20 cellular contexts compared by ENCODE assay signal in genomic region chr1:245751111-245751510, GRCh38.
DNase-seq lines count a peak whose midpoint lies in the region; ATAC-seq and TF ChIP-seq lines count a peak whose summit lies in the region.
"Had no signal": no experiment of that assay in that cellular context is flagged by ENCODE, and none has a peak within 500 bp of the region (broad histone marks: within the 10 kb centered on the region; RNA-seq: fewer than 3 reads in every experiment).

No MANE protein-coding gene starts in this region.

- peak overlapping the region; percentile 26 for H3K9ac ChIP-seq in adipocyte (ENCODE audit: low read length)

- H3K36me3 Mint-ChIP-seq in osteocyte (ENCODE audit: unreplicated experiment) (peaks cover 27% of the 10 kb centered on the region), T-helper 17 cell (ENCODE audit: low read depth) (peaks cover 10% of the 10 kb centered on the region)

- H3K27me3 ChIP-seq in BJ (ENCODE audit: control insufficient read depth, insufficient read depth, low read length) (no peaks in the 10 kb centered on the region), adipocyte (replicated peaks; ENCODE audit: control insufficient read depth, insufficient read depth, low read length) (no peaks in the 10 kb centered on the region)
- H3K27me3 ChIP-seq: foreskin keratinocyte had no signal

- no peak for TF ChIP-seq CTCF in BJ (IDR thresholded peaks at IDR 0.05; ENCODE audit: insufficient read depth, low read depth, low read length)
- no peak for TF ChIP-seq CTCF in osteocyte (IDR thresholded peaks at IDR 0.05)

- H3K27me3 Mint-ChIP-seq in osteocyte (ENCODE audit: unreplicated experiment) (no peaks in the 10 kb centered on the region), T-helper 17 cell (no peaks in the 10 kb centered on the region)
- H3K27me3 Mint-ChIP-seq: activated CD4-positive, alpha-beta T cell treated with anti-CD3 and anti-CD28 coated beads for 36 hours; B cell had no signal

- peak overlapping the region; percentile 83 for H3K27ac Mint-ChIP-seq in osteocyte (ENCODE audit: unreplicated experiment)
- no peak overlapping the region for H3K27ac Mint-ChIP-seq in T-helper 17 cell
- H3K27ac Mint-ChIP-seq: activated CD4-positive, alpha-beta T cell treated with anti-CD3 and anti-CD28 coated beads for 36 hours; B cell; endodermal cell had no signal

- peaks cover 20% of the 10 kb centered on the region for H3K4me1 Mint-ChIP-seq in osteocyte (ENCODE audit: unreplicated experiment)
- no peaks in the 10 kb centered on the region for H3K4me1 Mint-ChIP-seq in T-helper 17 cell
- H3K4me1 Mint-ChIP-seq: activated CD4-positive, alpha-beta T cell treated with anti-CD3 and anti-CD28 coated beads for 36 hours had no signal

- H3K4me3 ChIP-seq in BJ (ENCODE audit: low read depth, low read length) (no peak overlapping the region), adipocyte (ENCODE audit: low read length) (no peak overlapping the region)
- H3K4me3 ChIP-seq: thoracic aorta had no signal

- DNase-seq in BJ (ENCODE audit: low read depth), result peak; percentile 56
- peak; percentile 60 for DNase-seq in adipocyte (ENCODE audit: low read depth)
- peak; percentile 87 for DNase-seq in fibroblast of peridontal ligament (ENCODE audit: extremely low read depth)
- DNase-seq in osteocyte (ENCODE audit: extremely low spot score, unreplicated experiment), result no peak
- DNase-seq in T-helper 17 cell, result no peak
- DNase-seq in middle frontal gyrus (ENCODE audit: extremely low spot score, low spot score), result no peak
- no peak for DNase-seq in COLO668 (lab: John Stamatoyannopoulos, UW; ENCODE audit: unreplicated experiment)
- DNase-seq: activated CD4-positive, alpha-beta T cell treated with anti-CD3 and anti-CD28 coated beads for 36 hours; activated effector memory CD4-positive, alpha-beta T cell treated with Interleukin-2 at 50 U/mL for 16 hours; amniotic stem cell; foreskin keratinocyte; GOT3; Kasumi-1; NCI-H1105; NCI-H526 treated with DMSO at 0.1 percent for 48 hours; SW 1271 had no signal

- peaks cover 11% of the 10 kb centered on the region for H3K9me3 ChIP-seq in adipocyte (ENCODE audit: control insufficient read depth, low read length)
- H3K9me3 ChIP-seq in T-helper 17 cell (ENCODE audit: control insufficient read depth, low read length, poor library complexity, severe bottlenecking), result no peaks in the 10 kb centered on the region

- no peak overlapping the region for H3K4me3 Mint-ChIP-seq in osteocyte (ENCODE audit: unreplicated experiment)
- H3K4me3 Mint-ChIP-seq in T-helper 17 cell, result no peak overlapping the region
- H3K4me3 Mint-ChIP-seq: activated CD4-positive, alpha-beta T cell treated with anti-CD3 and anti-CD28 coated beads for 36 hours; B cell; endodermal cell had no signal

- H3K36me3 ChIP-seq in BJ (ENCODE audit: control insufficient read depth, insufficient read depth, low read length) (no peaks in the 10 kb centered on the region), adipocyte (ENCODE audit: control insufficient read depth, insufficient read depth, low read length, severe bottlenecking) (peaks cover 3% of the 10 kb centered on the region)
- H3K36me3 ChIP-seq: thoracic aorta had no signal

- no peaks in the 10 kb centered on the region for H3K4me1 ChIP-seq in adipocyte (ENCODE audit: control insufficient read depth, insufficient read depth, low read length)
- H3K4me1 ChIP-seq: foreskin keratinocyte had no signal

- no peak for ATAC-seq in T-helper 17 cell
- ATAC-seq in HG02588 (IDR thresholded peaks at IDR 0.05; ENCODE audit: unreplicated experiment), result no peak
- ATAC-seq: activated CD4-positive, alpha-beta T cell treated with anti-CD3 and anti-CD28 coated beads for 36 hours; foreskin keratinocyte had no signal

- POLR2A ChIA-PET in BJ (lab: Charles Lee), result interaction anchor here (0.5 to 0.8 kb wide), 2 partner anchors 50 to 219 kb away, joined by 3 to 4 read pairs; no protein-coding TSS in a partner anchor

- peaks cover 22% of the 10 kb centered on the region for H3K9me3 Mint-ChIP-seq in osteocyte (ENCODE audit: unreplicated experiment)

- CTCF ChIA-PET in BJ (lab: Yijun Ruan, JAX), result interaction anchor here (0.8 to 1.1 kb wide), 2 partner anchors 28 to 40 kb away, joined by 3 to 4 read pairs; no protein-coding TSS in a partner anchor

Comparison
In these comparisons a context has a peak if more than half of its experiments do, and no peak if none do; other contexts are left out.
1. DNase-seq: peak in BJ (single experiment), adipocyte (single experiment) and fibroblast of peridontal ligament (single experiment); none in osteocyte (single experiment), T-helper 17 cell (0 of 3), middle frontal gyrus (single experiment) and COLO668 (single experiment).